ENCODE assay signal across 19 cellular contexts in the genomic region with DNA sequence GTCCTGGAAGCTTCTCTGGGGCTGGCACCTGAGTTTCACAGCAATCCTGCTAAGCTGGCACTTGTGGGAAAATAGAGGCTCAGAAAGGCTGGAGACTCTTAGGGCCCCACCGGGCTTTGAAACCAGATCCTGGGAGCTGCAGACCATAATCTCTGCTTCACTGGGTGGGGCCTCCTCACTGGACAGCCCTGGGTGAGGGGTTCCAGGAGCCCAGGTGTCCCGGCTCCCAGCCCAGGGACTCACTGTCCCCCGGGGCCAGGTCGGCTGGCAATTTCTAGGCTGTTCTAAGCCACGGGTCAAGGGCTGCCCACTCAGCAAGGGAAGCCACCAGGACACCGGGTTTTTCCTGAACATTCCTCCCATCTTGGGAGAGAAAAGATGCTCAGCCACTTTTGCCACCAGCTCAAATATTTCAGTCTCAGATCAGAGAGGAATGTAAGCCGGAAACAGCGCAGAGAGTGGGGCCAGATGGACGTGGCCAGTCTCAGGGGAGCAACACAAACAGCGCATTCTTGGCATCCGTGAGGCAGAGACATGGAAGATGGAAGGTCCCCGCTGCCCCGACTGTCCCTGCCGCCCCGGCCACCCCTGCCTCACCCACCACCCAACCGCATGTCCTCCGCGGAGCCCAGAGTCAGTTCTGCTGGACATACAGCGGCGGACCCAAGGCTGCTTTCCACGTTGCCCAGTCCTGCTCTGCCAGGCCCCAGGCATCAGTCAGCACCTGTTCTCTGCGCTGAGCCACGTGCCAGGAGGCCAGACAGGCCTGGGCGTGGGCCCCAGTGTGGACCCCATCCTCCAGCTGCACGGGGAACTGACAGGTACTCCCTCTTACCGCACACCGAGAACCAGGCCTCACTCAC.
DNase-seq lines count a peak whose midpoint lies in the region; ATAC-seq and TF ChIP-seq lines count a peak whose summit lies in the region.
"Had no signal": no experiment of that assay in that cellular context is flagged by ENCODE, and none has a peak within 500 bp of the region (broad histone marks: within the 10 kb centered on the region; RNA-seq: fewer than 3 reads in every experiment).

No MANE protein-coding gene starts in this region.

- no peak overlapping the region for H3K4ac ChIP-seq in H9 (ENCODE audit: low read depth, low read length)

- intact Hi-C loops in right cardiac atrium (cut with DNase I) = no loop called here
- intact Hi-C loops in CD4-positive, alpha-beta T cell (cut with DNase I, micrococcal nuclease) = no loop called here

- H3K4me1 Mint-ChIP-seq in H9 (peaks cover 34 to 44% of the 10 kb centered on the region in 2 experiments), progenitor cell of endocrine pancreas (ENCODE audit: low read depth) (peaks cover 25% of the 10 kb centered on the region)
- H3K4me1 Mint-ChIP-seq in CD4-positive, alpha-beta T cell (ENCODE audit: low read depth) = no peaks in the 10 kb centered on the region
- H3K4me1 Mint-ChIP-seq in stimulated activated effector memory CD8-positive, alpha-beta T cell treated with anti-CD3 and anti-CD28 coated beads, Interleukin-12 subunit alpha, Interleukin-12 subunit beta, amount 100 ng/mL, for 72 hours = peaks cover 13% of the 10 kb centered on the region
- H3K4me1 Mint-ChIP-seq in activated naive CD8-positive, alpha-beta T cell treated with anti-CD3 and anti-CD28 coated beads, Interleukin-2, amount 50 U/mL, for 24 hours = no peaks in the 10 kb centered on the region
- H3K4me1 Mint-ChIP-seq: activated CD4-positive, alpha-beta T cell treated with anti-CD3 and anti-CD28 coated beads for 36 hours had no signal

- peaks cover 5% of the 10 kb centered on the region for H4K20me1 ChIP-seq in H9 (ENCODE audit: control insufficient read depth, insufficient read depth, insufficient read length)

- peaks cover 3% of the 10 kb centered on the region; the same call in 1 of the 2 replicates for H3K79me2 ChIP-seq in H9 (ENCODE audit: insufficient read depth, low read length)

- H3K9me3 Mint-ChIP-seq in H9 = no peaks in the 10 kb centered on the region; a peak in 1 of 5 replicates
- no peaks in the 10 kb centered on the region for H3K9me3 Mint-ChIP-seq in progenitor cell of endocrine pancreas (ENCODE audit: low read depth)
- H3K9me3 Mint-ChIP-seq in CD4-positive, alpha-beta T cell = no peaks in the 10 kb centered on the region
- H3K9me3 Mint-ChIP-seq in stimulated activated effector memory CD8-positive, alpha-beta T cell treated with anti-CD3 and anti-CD28 coated beads, Interleukin-12 subunit alpha, Interleukin-12 subunit beta, amount 100 ng/mL, for 72 hours = no peaks in the 10 kb centered on the region
- H3K9me3 Mint-ChIP-seq in activated naive CD8-positive, alpha-beta T cell treated with anti-CD3 and anti-CD28 coated beads, Interleukin-2, amount 50 U/mL, for 24 hours = no peaks in the 10 kb centered on the region
- H3K9me3 Mint-ChIP-seq: HFFc6 had no signal

- H3K79me1 ChIP-seq in H9 (ENCODE audit: insufficient read depth, low read depth, low read length, poor library complexity, severe bottlenecking) = no peaks in the 10 kb centered on the region

- H3K23me2 ChIP-seq in H9 (ENCODE audit: insufficient read length, low read depth, low read length, poor library complexity, severe bottlenecking) = no peaks in the 10 kb centered on the region

- H2AFZ ChIP-seq in H9 (ENCODE audit: low read length) = no peak overlapping the region

- H4K5ac ChIP-seq in H9 (ENCODE audit: insufficient read length, low read depth, low read length) = no peak overlapping the region

- no peak for DNase-seq in H9
- DNase-seq in brain microvascular endothelial cell = peak; percentile 22
- peak; percentile 44 to 65 (median 56) for DNase-seq in right cardiac atrium
- no peak for DNase-seq in progenitor cell of endocrine pancreas (ENCODE audit: low spot score, unreplicated experiment)
- no peak for DNase-seq in CD4-positive, alpha-beta T cell
- no peak for DNase-seq in effector CD8-positive, alpha-beta T cell (lab: John Stamatoyannopoulos, UW)
- DNase-seq in stimulated activated effector memory CD8-positive, alpha-beta T cell treated with anti-CD3 and anti-CD28 coated beads, Interleukin-12 subunit alpha, Interleukin-12 subunit beta, amount 100 ng/mL, for 72 hours (ENCODE audit: low spot score in 2 of 2) = no peak
- no peak for DNase-seq in activated naive CD8-positive, alpha-beta T cell treated with anti-CD3 and anti-CD28 coated beads, Interleukin-2, amount 50 U/mL, for 24 hours
- DNase-seq: activated CD4-positive, alpha-beta T cell treated with anti-CD3 and anti-CD28 coated beads for 36 hours; cerebellar nuclear complex; foreskin keratinocyte; HFFc6; Kasumi-1; NCI-H1105 treated with DMSO at 0.1 percent for 48 hours; NCI-H774; SK-N-SH; stimulated activated CD4-positive, alpha-beta T cell treated with anti-CD3 and anti-CD28 coated beads, Interleukin-4, amount 100 ng/mL, for 24 hours; T-helper 9 cell had no signal

- peaks cover 5% of the 10 kb centered on the region; the same call in 1 of the 2 replicates for H3K4me1 ChIP-seq in H9 (ENCODE audit: insufficient read depth, low read length)
- peaks cover 9% of the 10 kb centered on the region for H3K4me1 ChIP-seq in right cardiac atrium (ENCODE audit: control insufficient read depth, insufficient read depth, low read length)
- H3K4me1 ChIP-seq: foreskin keratinocyte had no signal

- H3K36me3 Mint-ChIP-seq in H9 (ENCODE audit: insufficient read depth in 1 of 3, low read depth in 3 of 3) = peaks cover 0 to 9% (median 2%) of the 10 kb centered on the region in 3 experiments; a peak in 3 of 7 replicates
- H3K36me3 Mint-ChIP-seq in progenitor cell of endocrine pancreas (ENCODE audit: insufficient read depth) = peaks cover 8% of the 10 kb centered on the region
- H3K36me3 Mint-ChIP-seq in CD4-positive, alpha-beta T cell (ENCODE audit: low read depth) = no peaks in the 10 kb centered on the region
- H3K36me3 Mint-ChIP-seq in stimulated activated effector memory CD8-positive, alpha-beta T cell treated with anti-CD3 and anti-CD28 coated beads, Interleukin-12 subunit alpha, Interleukin-12 subunit beta, amount 100 ng/mL, for 72 hours = no peaks in the 10 kb centered on the region
- H3K36me3 Mint-ChIP-seq in activated naive CD8-positive, alpha-beta T cell treated with anti-CD3 and anti-CD28 coated beads, Interleukin-2, amount 50 U/mL, for 24 hours (ENCODE audit: low read depth) = no peaks in the 10 kb centered on the region

- WGBS in H9 (ENCODE audit: extremely low coverage, insufficient read length, low lambda C conversion rate) = no CpG with 5 or more reads among the region's 27 CpGs
- WGBS in right cardiac atrium = 72% methylated on average over 27 of the region's 27 CpGs

- H3K4me2 ChIP-seq in H9 (ENCODE audit: insufficient read depth, insufficient read length, low read length) = no peak overlapping the region
- H3K4me2 ChIP-seq: SK-N-SH, smooth muscle cell had no signal

- H2BK20ac ChIP-seq in H9 (ENCODE audit: low read depth, low read length, poor library complexity, severe bottlenecking) = no peak overlapping the region

- H3K27ac ChIP-seq in H9 (ENCODE audit: insufficient read length, low read depth, low read length) = no peak overlapping the region
- no peak overlapping the region for H3K27ac ChIP-seq in brain microvascular endothelial cell
- H3K27ac ChIP-seq in right cardiac atrium (ENCODE audit: low read length) = peak overlapping the region; percentile 18
- no peak overlapping the region for H3K27ac ChIP-seq in CD4-positive, alpha-beta T cell (ENCODE audit: low read depth, low read length)
- H3K27ac ChIP-seq: foreskin keratinocyte had no signal

- H3K4me3 Mint-ChIP-seq in H9 (no peak overlapping the region; a peak in 1 of 5 replicates), progenitor cell of endocrine pancreas (ENCODE audit: low read depth) (no peak overlapping the region)
- H3K4me3 Mint-ChIP-seq in CD4-positive, alpha-beta T cell = no peak overlapping the region
- H3K4me3 Mint-ChIP-seq in stimulated activated effector memory CD8-positive, alpha-beta T cell treated with anti-CD3 and anti-CD28 coated beads, Interleukin-12 subunit alpha, Interleukin-12 subunit beta, amount 100 ng/mL, for 72 hours = no peak overlapping the region
- H3K4me3 Mint-ChIP-seq in activated naive CD8-positive, alpha-beta T cell treated with anti-CD3 and anti-CD28 coated beads, Interleukin-2, amount 50 U/mL, for 24 hours = no peak overlapping the region
- H3K4me3 Mint-ChIP-seq: activated CD4-positive, alpha-beta T cell treated with anti-CD3 and anti-CD28 coated beads for 36 hours; HFFc6 had no signal

- no peak overlapping the region for H3K23ac ChIP-seq in H9 (ENCODE audit: insufficient read length, low read depth, low read length)

- no peak overlapping the region for H2BK5ac ChIP-seq in H9 (ENCODE audit: insufficient read length, low read length)

- no peak overlapping the region for H2AK5ac ChIP-seq in H9 (ENCODE audit: insufficient read length, low read length)

- no peaks in the 10 kb centered on the region for H3K9me3 ChIP-seq in H9 (ENCODE audit: control insufficient read depth, low read depth, low read length)
- H3K9me3 ChIP-seq in right cardiac atrium (ENCODE audit: control insufficient read depth, low read length) = no peaks in the 10 kb centered on the region
- H3K9me3 ChIP-seq in CD4-positive, alpha-beta T cell (ENCODE audit: control insufficient read depth, low read length) = no peaks in the 10 kb centered on the region
- H3K9me3 ChIP-seq: SK-N-SH had no signal

- no peak overlapping the region for H2BK15ac ChIP-seq in H9 (ENCODE audit: low read depth, low read length)

- H3K27me3 ChIP-seq in H9 (ENCODE audit: insufficient read depth, low read length) (no peaks in the 10 kb centered on the region), brain microvascular endothelial cell (replicated peaks) (no peaks in the 10 kb centered on the region), right cardiac atrium (ENCODE audit: control insufficient read depth, insufficient read depth) (no peaks in the 10 kb centered on the region)
- H3K27me3 ChIP-seq in CD4-positive, alpha-beta T cell (ENCODE audit: control insufficient read depth, insufficient read depth, low read length) = no peaks in the 10 kb centered on the region
- H3K27me3 ChIP-seq: foreskin keratinocyte had no signal

- H3K36me3 ChIP-seq in brain microvascular endothelial cell (replicated peaks) = no peaks in the 10 kb centered on the region

- H3K14ac ChIP-seq in H9 (ENCODE audit: insufficient read depth, low read length) = peak overlapping the region; percentile 10; the same call in 1 of the 2 replicates

- CTCF ChIA-PET in CD4-positive, alpha-beta T cell (lab: Charles Lee) = no interaction called here

- POLR2A ChIA-PET in CD4-positive, alpha-beta T cell (lab: Charles Lee) = no interaction called here

- H3K56ac ChIP-seq in H9 (ENCODE audit: insufficient read length, low read depth, low read length) = no peak overlapping the region

- in situ Hi-C loops in brain microvascular endothelial cell (cut with HindIII; ENCODE audit: low pct_ligation_motif_present, low sequenced_read_pairs) = no loop called here

- H3K27ac Mint-ChIP-seq in H9 (peak overlapping the region; percentile 59 to 89 (median 71)), progenitor cell of endocrine pancreas (peak overlapping the region; percentile 95)
- H3K27ac Mint-ChIP-seq in CD4-positive, alpha-beta T cell = no peak overlapping the region
- H3K27ac Mint-ChIP-seq in stimulated activated effector memory CD8-positive, alpha-beta T cell treated with anti-CD3 and anti-CD28 coated beads, Interleukin-12 subunit alpha, Interleukin-12 subunit beta, amount 100 ng/mL, for 72 hours = no peak overlapping the region
- H3K27ac Mint-ChIP-seq in activated naive CD8-positive, alpha-beta T cell treated with anti-CD3 and anti-CD28 coated beads, Interleukin-2, amount 50 U/mL, for 24 hours = no peak overlapping the region
- H3K27ac Mint-ChIP-seq: activated CD4-positive, alpha-beta T cell treated with anti-CD3 and anti-CD28 coated beads for 36 hours; HFFc6 had no signal

- ATAC-seq in right cardiac atrium = peak; percentile 15 to 21
- no peak for ATAC-seq in CD4-positive, alpha-beta T cell (ENCODE audit: poor library complexity)
- no peak for ATAC-seq in stimulated activated effector memory CD8-positive, alpha-beta T cell treated with anti-CD3 and anti-CD28 coated beads, Interleukin-12 subunit alpha, Interleukin-12 subunit beta, amount 100 ng/mL, for 72 hours
- ATAC-seq in activated naive CD8-positive, alpha-beta T cell treated with anti-CD3 and anti-CD28 coated beads, Interleukin-2, amount 50 U/mL, for 24 hours = no peak
- ATAC-seq: activated CD4-positive, alpha-beta T cell treated with anti-CD3 and anti-CD28 coated beads for 36 hours; foreskin keratinocyte had no signal

- H2BK120ac ChIP-seq in H9 (ENCODE audit: low read depth, low read length, poor library complexity, severe bottlenecking) = no peak overlapping the region

- no peak overlapping the region for H4K91ac ChIP-seq in H9 (ENCODE audit: insufficient read length, low read depth, low read length)

- H3K27me3 Mint-ChIP-seq in H9 (ENCODE audit: low read depth) = no peaks in the 10 kb centered on the region
- no peaks in the 10 kb centered on the region for H3K27me3 Mint-ChIP-seq in progenitor cell of endocrine pancreas
- peaks cover 10% of the 10 kb centered on the region for H3K27me3 Mint-ChIP-seq in CD4-positive, alpha-beta T cell
- peaks cover 5% of the 10 kb centered on the region for H3K27me3 Mint-ChIP-seq in activated naive CD8-positive, alpha-beta T cell treated with anti-CD3 and anti-CD28 coated beads, Interleukin-2, amount 50 U/mL, for 24 hours

- H4K8ac ChIP-seq in H9 (replicated peaks; ENCODE audit: insufficient read length, low read depth, low read length) = no peak overlapping the region

- H3K4me3 ChIP-seq in brain microvascular endothelial cell (ENCODE audit: low read depth, low read length) = no peak overlapping the region
- H3K4me3 ChIP-seq in right cardiac atrium (ENCODE audit: low read length) = no peak overlapping the region
- H3K4me3 ChIP-seq: smooth muscle cell had no signal

- no peak for TF ChIP-seq CTCF in H9 (conservative IDR thresholded peaks at IDR 0.05)
- TF ChIP-seq CTCF in brain microvascular endothelial cell (IDR thresholded peaks at IDR 0.05; ENCODE audit: low read depth, low read length, missing control alignments) = no peak
- TF ChIP-seq CTCF in progenitor cell of endocrine pancreas (IDR thresholded peaks at IDR 0.05; ENCODE audit: unreplicated experiment) = no peak
- no peak for TF ChIP-seq CTCF in CD4-positive, alpha-beta T cell (IDR thresholded peaks at IDR 0.05)

- H3K9ac ChIP-seq in H9 (ENCODE audit: extremely low read depth, insufficient read length, low read length) = no peak overlapping the region
- H3K9ac ChIP-seq: SK-N-SH had no signal

- H3K18ac ChIP-seq in H9 (ENCODE audit: insufficient read length, low read depth, low read length) = no peak overlapping the region

- no peak overlapping the region for H2BK12ac ChIP-seq in H9 (ENCODE audit: insufficient read length, low read depth, low read length)

- H3T11ph ChIP-seq in H9 (ENCODE audit: low read length) = no peak overlapping the region

Comparison
In these comparisons a context has a peak if more than half of its experiments do, and no peak if none do; other contexts are left out.
1. DNase-seq: peak in brain microvascular endothelial cell (single experiment) and right cardiac atrium (3 of 3); none in H9 (single experiment), progenitor cell of endocrine pancreas (single experiment), CD4-positive, alpha-beta T cell (0 of 10), effector CD8-positive, alpha-beta T cell (single experiment), stimulated activated effector memory CD8-positive, alpha-beta T cell treated with anti-CD3 and anti-CD28 coated beads, Interleukin-12 subunit alpha, Interleukin-12 subunit beta, amount 100 ng/mL, for 72 hours (0 of 2) and activated naive CD8-positive, alpha-beta T cell treated with anti-CD3 and anti-CD28 coated beads, Interleukin-2, amount 50 U/mL, for 24 hours (single experiment).
2. H3K27ac Mint-ChIP-seq: peak in H9 (3 of 3) and progenitor cell of endocrine pancreas (single experiment); none in CD4-positive, alpha-beta T cell (single experiment), stimulated activated effector memory CD8-positive, alpha-beta T cell treated with anti-CD3 and anti-CD28 coated beads, Interleukin-12 subunit alpha, Interleukin-12 subunit beta, amount 100 ng/mL, for 72 hours (single experiment) and activated naive CD8-positive, alpha-beta T cell treated with anti-CD3 and anti-CD28 coated beads, Interleukin-2, amount 50 U/mL, for 24 hours (single experiment).
3. ATAC-seq: peak in right cardiac atrium (2 of 2); none in CD4-positive, alpha-beta T cell (single experiment), stimulated activated effector memory CD8-positive, alpha-beta T cell treated with anti-CD3 and anti-CD28 coated beads, Interleukin-12 subunit alpha, Interleukin-12 subunit beta, amount 100 ng/mL, for 72 hours (single experiment) and activated naive CD8-positive, alpha-beta T cell treated with anti-CD3 and anti-CD28 coated beads, Interleukin-2, amount 50 U/mL, for 24 hours (single experiment).